ENCODE assay signal across 20 cellular contexts in the genomic region with DNA sequence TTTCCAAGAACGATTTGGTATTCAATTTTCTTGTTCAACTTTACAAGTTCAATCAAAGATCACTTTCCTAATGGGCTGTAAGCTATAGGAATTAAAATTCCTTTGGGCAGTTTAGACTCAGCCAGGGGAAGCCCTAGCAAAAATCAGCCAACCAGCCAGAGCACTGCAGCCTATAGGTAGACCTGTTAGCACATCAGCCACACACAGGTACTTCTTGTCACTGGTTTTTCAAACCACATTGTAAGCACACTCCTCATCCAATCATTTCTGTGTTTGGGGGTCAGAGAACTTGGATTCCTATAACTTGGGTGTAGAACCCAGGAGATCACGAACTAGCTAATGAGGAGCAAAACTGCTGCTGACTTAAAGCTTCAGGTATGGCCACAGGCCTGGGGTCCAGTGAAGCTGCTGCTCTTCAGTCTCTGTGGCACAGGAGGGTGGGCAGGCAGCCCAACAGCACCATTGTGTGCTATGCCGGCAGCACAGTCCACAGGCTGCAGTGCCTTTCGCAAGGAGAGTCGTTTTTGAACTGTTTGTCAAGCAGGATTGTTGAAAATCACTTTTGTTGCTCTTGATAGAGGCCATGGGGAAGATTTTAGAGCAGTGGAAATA.
DNase-seq lines count a peak whose midpoint lies in the region; ATAC-seq and TF ChIP-seq lines count a peak whose summit lies in the region.
"Had no signal": no experiment of that assay in that cellular context is flagged by ENCODE, and none has a peak within 500 bp of the region (broad histone marks: within the 10 kb centered on the region; RNA-seq: fewer than 3 reads in every experiment).

No MANE protein-coding gene starts in this region.

- H2BK120ac ChIP-seq in neuronal stem cell (ENCODE audit: low read depth, low read length), result no peak overlapping the region

- ATAC-seq in GM23338, result peak; percentile 57
- no peak for ATAC-seq in left ventricle myocardium superior
- ATAC-seq: CD8-positive, alpha-beta T cell had no signal

- H3K4me2 ChIP-seq in GM23338 (no peak overlapping the region), neuronal stem cell (ENCODE audit: insufficient read depth, low read length, poor library complexity, severe bottlenecking) (no peak overlapping the region)
- H3K4me2 ChIP-seq: BLaER1 had no signal

- H3K18ac ChIP-seq in neuronal stem cell (ENCODE audit: low read length), result peak overlapping the region; percentile 29

- H3K9ac ChIP-seq in endodermal cell (ENCODE audit: extremely low read depth, low read length, poor library complexity, severe bottlenecking) (no peak overlapping the region), neuronal stem cell (ENCODE audit: low read depth, low read length, poor library complexity) (peak overlapping the region; percentile 9)
- H3K9ac ChIP-seq: BLaER1 had no signal

- no peak overlapping the region for H2AFZ ChIP-seq in GM23338
- no peak overlapping the region for H2AFZ ChIP-seq in neuronal stem cell (ENCODE audit: low read length)

- DNase-seq in GM23338 (ENCODE audit: low spot score), result no peak
- peak; percentile 61 for DNase-seq in endodermal cell
- DNase-seq in neuronal stem cell (ENCODE audit: low spot score), result no peak
- DNase-seq in NCI-H2227 (lab: John Stamatoyannopoulos, UW; ENCODE audit: unreplicated experiment), result no peak
- DNase-seq in left ventricle myocardium superior, result no peak
- DNase-seq in stimulated activated CD4-positive, alpha-beta T cell treated with anti-CD3 and anti-CD28 coated beads, Interleukin-4, amount 100 ng/mL, for 1 hour, result no peak
- DNase-seq in SKM-1 (lab: John Stamatoyannopoulos, UW; ENCODE audit: unreplicated experiment), result no peak
- DNase-seq: CD4-positive, CD25-positive, alpha-beta regulatory T cell; CD8-positive, alpha-beta T cell; DMS 273 treated with DMSO at 0.1 percent for 48 hours; DMS79; EL; GDM1; H7; HCEC 1CT had no signal

- H2BK5ac ChIP-seq in neuronal stem cell (ENCODE audit: low read length), result no peak overlapping the region

- WGBS in endodermal cell (ENCODE audit: insufficient coverage in 1 of 2, insufficient read length in 1 of 2), 2 experiments, result 89 to 100% methylated on average over 4 to 5 of the region's 5 CpGs
- no CpG with 5 or more reads among the region's 5 CpGs for WGBS in neuronal stem cell (ENCODE audit: extremely low coverage in 2 of 2, insufficient read length in 2 of 2, insufficient replicate concordance in 1 of 2), 2 donors

- H4K20me1 ChIP-seq in GM23338 (replicated peaks; ENCODE audit: insufficient read depth), result no peaks in the 10 kb centered on the region
- H4K20me1 ChIP-seq: BLaER1 had no signal

- H3K27me3 Mint-ChIP-seq in GM23338 (ENCODE audit: insufficient read depth, low read depth, poor library complexity), result no peaks in the 10 kb centered on the region
- no peaks in the 10 kb centered on the region for H3K27me3 Mint-ChIP-seq in endodermal cell (ENCODE audit: insufficient read depth)
- H3K27me3 Mint-ChIP-seq in nephron (ENCODE audit: low read depth), result no peaks in the 10 kb centered on the region
- H3K27me3 Mint-ChIP-seq: B cell; CD4-positive, CD25-positive, alpha-beta regulatory T cell had no signal

- intact Hi-C loops in left ventricle myocardium superior (cut with micrococcal nuclease), result no loop called here

- H2AK5ac ChIP-seq in neuronal stem cell (ENCODE audit: low read depth, low read length), result no peak overlapping the region

- no peaks in the 10 kb centered on the region for H3K9me3 Mint-ChIP-seq in GM23338
- no peaks in the 10 kb centered on the region for H3K9me3 Mint-ChIP-seq in endodermal cell
- H3K9me3 Mint-ChIP-seq in nephron, result no peaks in the 10 kb centered on the region
- H3K9me3 Mint-ChIP-seq: CD4-positive, CD25-positive, alpha-beta regulatory T cell; CD8-positive, alpha-beta T cell had no signal

- no peak overlapping the region for H3K4ac ChIP-seq in neuronal stem cell (ENCODE audit: low read length)

- peaks cover 23% of the 10 kb centered on the region for H3K4me1 ChIP-seq in GM23338 (ENCODE audit: insufficient read depth)
- H3K4me1 ChIP-seq in endodermal cell (ENCODE audit: control insufficient read depth, insufficient read depth, low read length), result peaks cover 5% of the 10 kb centered on the region
- peaks cover 6 to 27% of the 10 kb centered on the region in 2 donors for H3K4me1 ChIP-seq in neuronal stem cell (ENCODE audit: control insufficient read depth in 2 of 2, insufficient read depth in 1 of 2, low read depth in 1 of 2, low read length in 2 of 2)
- H3K4me1 ChIP-seq: BLaER1 had no signal

- H3K79me2 ChIP-seq in GM23338 (replicated peaks; ENCODE audit: insufficient read depth), result no peaks in the 10 kb centered on the region

- H3K9me2 ChIP-seq in GM23338 (ENCODE audit: insufficient read depth), result no peaks in the 10 kb centered on the region

- H3K27ac Mint-ChIP-seq in GM23338 (no peak overlapping the region), endodermal cell (no peak overlapping the region), nephron (peak overlapping the region in 2 of 3 experiments; percentile 50 to 75)
- H3K27ac Mint-ChIP-seq: B cell; CD8-positive, alpha-beta T cell had no signal

- no peaks in the 10 kb centered on the region for H3F3A ChIP-seq in GM23338 (replicated peaks; ENCODE audit: low read depth)

- no peak overlapping the region for H2BK15ac ChIP-seq in neuronal stem cell (ENCODE audit: low read length)

- H3K9me3 ChIP-seq in endodermal cell (ENCODE audit: control insufficient read depth, low read length) (no peaks in the 10 kb centered on the region), neuronal stem cell (replicated peaks in 1 of 2; ENCODE audit: control insufficient read depth in 2 of 2, insufficient read depth in 1 of 2, low read depth in 1 of 2, low read length in 2 of 2) (no peaks in the 10 kb centered on the region)
- H3K9me3 ChIP-seq: BLaER1 had no signal

- no peak overlapping the region for H4K8ac ChIP-seq in neuronal stem cell (ENCODE audit: low read depth, low read length)

- H3K4me3 Mint-ChIP-seq in GM23338, result no peak overlapping the region
- H3K4me3 Mint-ChIP-seq in endodermal cell, result no peak overlapping the region
- no peak overlapping the region for H3K4me3 Mint-ChIP-seq in nephron
- H3K4me3 Mint-ChIP-seq: B cell; CD4-positive, CD25-positive, alpha-beta regulatory T cell; CD8-positive, alpha-beta T cell had no signal

- H3K36me3 ChIP-seq in GM23338 (ENCODE audit: insufficient read depth), result no peaks in the 10 kb centered on the region
- H3K36me3 ChIP-seq in endodermal cell (ENCODE audit: control insufficient read depth, insufficient read depth, low read length), result peaks cover 21% of the 10 kb centered on the region
- peaks cover 0 to 27% of the 10 kb centered on the region in 2 donors for H3K36me3 ChIP-seq in neuronal stem cell (replicated peaks in 1 of 2; ENCODE audit: control insufficient read depth in 2 of 2, insufficient read depth in 2 of 2, low read length in 2 of 2)

- no peak overlapping the region for H3K14ac ChIP-seq in neuronal stem cell (ENCODE audit: low read length)

- H3K23ac ChIP-seq in neuronal stem cell (ENCODE audit: low read depth, low read length, poor library complexity), result no peak overlapping the region

- TF ChIP-seq CTCF in GM23338 (conservative IDR thresholded peaks at IDR 0.05; ENCODE audit: low read depth in 2 of 2) (no peak), endodermal cell (conservative IDR thresholded peaks at IDR 0.05) (no peak), nephron (IDR thresholded peaks at IDR 0.05; ENCODE audit: unreplicated experiment in 3 of 3) (no peak)

- H4K91ac ChIP-seq in neuronal stem cell (ENCODE audit: low read depth, low read length, poor library complexity), result no peak overlapping the region

- H3K4me3 ChIP-seq in GM23338 (no peak overlapping the region), endodermal cell (ENCODE audit: low read length) (no peak overlapping the region), neuronal stem cell (ENCODE audit: low read length in 2 of 2) (no peak overlapping the region)
- H3K4me3 ChIP-seq: BLaER1 had no signal

- no peaks in the 10 kb centered on the region; the same call in 1 of the 3 replicates for H3K36me3 Mint-ChIP-seq in GM23338 (ENCODE audit: low read depth)
- peaks cover 28% of the 10 kb centered on the region for H3K36me3 Mint-ChIP-seq in endodermal cell (ENCODE audit: low read depth)
- H3K36me3 Mint-ChIP-seq in nephron (ENCODE audit: low read depth), result peaks cover 39% of the 10 kb centered on the region

- H3K27me3 ChIP-seq in GM23338 (ENCODE audit: insufficient read depth) (no peaks in the 10 kb centered on the region), endodermal cell (ENCODE audit: control insufficient read depth, insufficient read depth, low read length, poor library complexity, severe bottlenecking) (no peaks in the 10 kb centered on the region), neuronal stem cell (ENCODE audit: control insufficient read depth in 3 of 3, insufficient read depth in 3 of 3, low read depth in 1 of 3, low read length in 3 of 3) (no peaks in the 10 kb centered on the region)
- H3K27me3 ChIP-seq: BLaER1 had no signal

- H2BK12ac ChIP-seq in neuronal stem cell (ENCODE audit: low read length), result no peak overlapping the region

- peaks cover 28% of the 10 kb centered on the region for H3K4me1 Mint-ChIP-seq in GM23338
- H3K4me1 Mint-ChIP-seq in endodermal cell, result peaks cover 36% of the 10 kb centered on the region
- peaks cover 24% of the 10 kb centered on the region for H3K4me1 Mint-ChIP-seq in nephron
- H3K4me1 Mint-ChIP-seq: B cell had no signal

- no peak overlapping the region for H3K27ac ChIP-seq in GM23338 (ENCODE audit: low read depth)
- H3K27ac ChIP-seq in endodermal cell (ENCODE audit: low read depth, low read length), result peak overlapping the region; percentile 6
- no peak overlapping the region for H3K27ac ChIP-seq in neuronal stem cell (replicated peaks; ENCODE audit: low read length)
- H3K27ac ChIP-seq: 22Rv1, BLaER1, C4-2B had no signal

- no peaks in the 10 kb centered on the region for H3K79me1 ChIP-seq in neuronal stem cell (ENCODE audit: low read depth, low read length)

TF ChIP-seq in GM23338, 12 proteins besides CTCF, POLR2A, EP300 and RAD21 (continues in another document):
- TF ChIP-seq STAT1 (IDR thresholded peaks at IDR 0.05; ENCODE audit: unreplicated experiment) (no peak), ZNF114 (CRISPR knock-in tag; IDR thresholded peaks at IDR 0.05) (no peak)

Comparison
In these comparisons a context has a peak if more than half of its experiments do, and no peak if none do; other contexts are left out.
1. H3K27ac Mint-ChIP-seq: peak in nephron (2 of 3); none in GM23338 (single experiment) and endodermal cell (single experiment).